In the genomic region with DNA sequence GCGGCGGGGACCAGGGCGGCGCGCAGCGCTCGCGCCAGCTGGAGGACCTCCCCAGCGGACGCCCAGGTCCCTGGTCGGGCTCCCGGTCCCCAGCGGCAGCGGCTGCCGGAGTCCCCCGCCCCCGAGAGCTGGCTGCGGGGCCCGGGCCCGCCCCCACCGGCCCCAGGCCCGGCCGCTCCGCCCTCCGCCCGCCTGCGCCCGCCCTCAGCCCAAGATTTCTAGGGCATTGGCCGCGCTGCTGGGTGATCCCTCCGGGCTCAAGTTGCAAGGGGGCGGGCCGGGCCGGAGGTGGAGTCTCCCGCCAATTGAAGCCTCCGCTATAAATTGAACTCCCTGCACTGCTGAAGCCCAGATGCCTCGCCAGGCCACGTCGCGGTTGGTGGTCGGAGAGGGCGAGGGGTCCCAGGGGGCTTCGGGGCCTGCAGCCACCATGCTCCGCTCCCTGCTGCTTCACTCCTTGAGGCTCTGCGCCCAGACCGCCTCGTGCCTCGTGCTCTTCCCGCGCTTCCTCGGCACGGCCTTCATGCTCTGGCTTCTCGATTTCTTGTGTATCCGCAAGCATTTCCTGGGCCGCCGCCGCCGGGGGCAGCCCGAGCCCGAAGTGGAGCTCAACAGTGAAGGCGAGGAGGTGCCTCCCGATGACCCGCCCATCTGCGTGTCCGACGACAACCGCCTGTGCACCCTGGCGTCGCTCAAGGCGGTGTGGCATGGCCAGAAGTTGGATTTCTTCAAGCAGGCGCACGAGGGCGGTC, we compare ENCODE assay signal across 13 cellular contexts. TPM values are rescaled to one million over a fixed set of nuclear protein-coding genes. Genes with fewer than 3 reads are reported as not detected.
A peak's percentile ranks its signal among the peaks of the same experiment; 100 is the strongest.
DNase-seq lines count a peak whose midpoint lies in the region; TF ChIP-seq lines count a peak whose summit lies in the region.
"Had no signal": no experiment of that assay in that cellular context is flagged by ENCODE, and none has a peak within 500 bp of the region (broad histone marks: within the 10 kb centered on the region; RNA-seq: fewer than 3 reads in every experiment).

A gene (plus strand): TSS at position 351 of the 752 bp plus-strand sequence.

- no peak for TF ChIP-seq CTCF in spleen (IDR thresholded peaks at IDR 0.05 in 8 of 11, conservative IDR thresholded peaks at IDR 0.05 in 3 of 11)

- peaks cover 13 to 98% (median 75%) of the 10 kb centered on the region in 7 donors for H3K27me3 ChIP-seq in spleen (replicated peaks in 1 of 7)

- DNase-seq in NCI-H82 (lab: John Stamatoyannopoulos, UW) = peak; percentile 66
- no peak for DNase-seq in NCI-H82 treated with DMSO at 0.1 percent for 48 hours (lab: John Stamatoyannopoulos, UW; ENCODE audit: unreplicated experiment)
- DNase-seq in NCI-H748 (lab: John Stamatoyannopoulos, UW; ENCODE audit: unreplicated experiment) = peak; percentile 92
- peak; percentile 47 for DNase-seq in spleen
- DNase-seq in activated CD4-positive, CD25-positive, alpha-beta regulatory T cell treated with anti-CD3 and anti-CD28 coated beads, Interleukin-2, amount 50 U/mL, for 72 hours = no peak
- no peak for DNase-seq in activated CD4-positive, alpha-beta T cell treated with anti-CD3 and anti-CD28 coated beads for 1 hour
- DNase-seq in NK-92 treated with Interleukin-12 subunit alpha and Interleukin-12 subunit beta, amount 100 ng/mL, for 24 hours (lab: John Stamatoyannopoulos, UW) = no peak
- DNase-seq: activated CD4-positive, alpha-beta T cell treated with anti-CD3 and anti-CD28 coated beads for 4 hours; aorta had no signal

- TF ChIP-seq POLR2A in spleen (IDR thresholded peaks at IDR 0.05) = no peak

- peak within 1 kb of the TSS; percentile 20 for H3K4me3 ChIP-seq in iPS-18c (ENCODE audit: insufficient read depth, low read depth, low read length)
- peak within 1 kb of the TSS in 2 of 8 donors; percentile 7 to 57 for H3K4me3 ChIP-seq in spleen

- H3K4me1 ChIP-seq in spleen = peaks cover 0 to 39% (median 21%) of the 10 kb centered on the region in 6 donors

- H3K9me3 ChIP-seq in iPS-18c (ENCODE audit: control insufficient read depth, insufficient read depth, low read length) (peaks cover 10% of the 10 kb centered on the region), spleen (peaks cover 0 to 31% (median 13%) of the 10 kb centered on the region in 8 donors)

- H3K27ac ChIP-seq in spleen = no peak within 1 kb of the TSS
- H3K27ac ChIP-seq: neutrophil had no signal

- H3K36me3 ChIP-seq in spleen = peaks cover 0 to 8% (median 0%) of the 10 kb centered on the region in 6 donors
- H3K36me3 ChIP-seq: neutrophil had no signal

- WGBS in spleen, 5 donors = 21 to 34% (median 25%) methylated on average over 26 to 73 of the region's 73 CpGs

- intact Hi-C loops in spleen (cut with DNase I; ENCODE audit: low total_unique reads) = no loop called here

RNA-seq across cellular contexts. Expression of the gene that starts here (rescaled TPM):
- 1 to 10 TPM in 1 of 7 donors, under 1 TPM in 4, not detected in 2; 0.20 to 1.3 (median 0.36) TPM for total RNA-seq in spleen
- under 1 TPM; 0.04 to 0.46 (median 0.42) TPM for polyA plus RNA-seq in spleen
- total RNA-seq: glomerular endothelial cell, M059J had no signal

Comparison
In these comparisons a context has a peak if more than half of its experiments do, and no peak if none do; other contexts are left out.
1. DNase-seq: peak in NCI-H82 (single experiment), NCI-H748 (single experiment) and spleen (single experiment); none in NCI-H82 treated with DMSO at 0.1 percent for 48 hours (single experiment), activated CD4-positive, CD25-positive, alpha-beta regulatory T cell treated with anti-CD3 and anti-CD28 coated beads, Interleukin-2, amount 50 U/mL, for 72 hours (single experiment), activated CD4-positive, alpha-beta T cell treated with anti-CD3 and anti-CD28 coated beads for 1 hour (single experiment) and NK-92 treated with Interleukin-12 subunit alpha and Interleukin-12 subunit beta, amount 100 ng/mL, for 24 hours (single experiment).